Comparison of ENCODE assay signal across 6 cellular contexts in genomic region chr15:28318122-28318521, GRCh38. TPM values are rescaled to one million over a fixed set of nuclear protein-coding genes. Genes with fewer than 3 reads are reported as not detected.
"Had no signal": no experiment of that assay in that cellular context is flagged by ENCODE, and none has a peak within 500 bp of the region (broad histone marks: within the 10 kb centered on the region; RNA-seq: fewer than 3 reads in every experiment).

No MANE protein-coding gene starts in this region.

RNA-seq across cellular contexts. Expression of gene GOLGA6L24, which starts 39.8 kb away (rescaled TPM):
- total RNA-seq: LHCN-M2, M059J, PC-3, Peyer's patch, Right ventricle myocardium superior, SJSA1 had no signal
